8 cellular contexts compared by ENCODE assay signal in the genomic region with DNA sequence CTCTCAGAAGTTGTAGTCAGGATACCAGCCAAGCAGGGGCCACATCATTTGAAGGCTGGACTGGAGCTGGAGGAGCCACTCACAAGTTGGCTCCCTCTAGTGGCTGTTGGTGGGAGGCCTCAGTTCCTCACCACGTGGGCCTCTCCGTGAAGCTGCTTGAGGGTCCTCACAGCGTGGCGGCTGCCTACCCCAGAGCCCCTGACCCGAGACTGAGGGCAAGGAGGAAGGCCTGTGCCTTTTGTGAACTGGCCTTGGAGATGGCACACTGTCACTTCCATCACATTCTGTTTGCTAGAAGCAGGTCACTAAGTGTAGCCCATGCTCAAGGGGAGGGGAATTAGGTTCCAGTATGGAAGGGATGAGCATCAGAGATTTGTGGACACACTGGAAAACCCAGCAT. TPM values are rescaled to one million over a fixed set of nuclear protein-coding genes. Genes with fewer than 3 reads are reported as not detected.
DNase-seq lines count a peak whose midpoint lies in the region; ATAC-seq and TF ChIP-seq lines count a peak whose summit lies in the region.

No MANE protein-coding gene starts in this region.

- H3K27ac Mint-ChIP-seq in activated naive CD8-positive, alpha-beta T cell treated with anti-CD3 and anti-CD28 coated beads, Interleukin-2, amount 10 ng/mL, durations not matched to agents 7 days and 5 days: no peak overlapping the region

- no peak overlapping the region for H3K4me2 ChIP-seq in SU-DHL-6 (ENCODE audit: low read depth, low read length, poor library complexity, severe bottlenecking)

- DNase-seq in Daoy (ENCODE audit: low read depth) (peak; percentile 69), LNCaP clone FGC (ENCODE audit: low read depth) (no peak), right cardiac atrium (peak; percentile 61 to 87 (median 78))
- DNase-seq in activated naive CD8-positive, alpha-beta T cell treated with anti-CD3 and anti-CD28 coated beads, Interleukin-2, amount 10 ng/mL, durations not matched to agents 7 days and 5 days: peak; percentile 70
- peak; percentile 82 for DNase-seq in stimulated activated CD4-positive, alpha-beta T cell treated with anti-CD3 and anti-CD28 coated beads, Interleukin-15, amount 100 ng/mL, for 24 hours

- no peaks in the 10 kb centered on the region for H3K4me1 ChIP-seq in right cardiac atrium (ENCODE audit: control insufficient read depth, insufficient read depth, low read length)

- no peaks in the 10 kb centered on the region for H3K36me3 Mint-ChIP-seq in activated naive CD8-positive, alpha-beta T cell treated with anti-CD3 and anti-CD28 coated beads, Interleukin-2, amount 10 ng/mL, durations not matched to agents 7 days and 5 days

- no peak overlapping the region for H3K4me3 ChIP-seq in LNCaP clone FGC (ENCODE audit: low read depth, low read length)
- H3K4me3 ChIP-seq in SU-DHL-6 (ENCODE audit: insufficient read depth, low read length, poor library complexity, severe bottlenecking): no peak overlapping the region
- no peak overlapping the region for H3K4me3 ChIP-seq in right cardiac atrium (ENCODE audit: low read length)

- H3K4me1 Mint-ChIP-seq in activated naive CD8-positive, alpha-beta T cell treated with anti-CD3 and anti-CD28 coated beads, Interleukin-2, amount 10 ng/mL, durations not matched to agents 7 days and 5 days: peaks cover 10% of the 10 kb centered on the region

- H3K27me3 ChIP-seq in SU-DHL-6 (ENCODE audit: low read length): no peaks in the 10 kb centered on the region
- no peaks in the 10 kb centered on the region for H3K27me3 ChIP-seq in right cardiac atrium (ENCODE audit: control insufficient read depth, insufficient read depth)

- no peak overlapping the region for H2AFZ ChIP-seq in SU-DHL-6 (ENCODE audit: low read depth, low read length, severe bottlenecking)

- WGBS in right cardiac atrium: 57% methylated on average over 5 of the region's 5 CpGs

- no peak overlapping the region for H3K9ac ChIP-seq in SU-DHL-6 (ENCODE audit: low read length)

- H3K9me2 ChIP-seq in SU-DHL-6 (replicated peaks; ENCODE audit: insufficient read depth, low read length): no peaks in the 10 kb centered on the region

- H3K27ac ChIP-seq in SU-DHL-6 (ENCODE audit: low read depth, low read length) (no peak overlapping the region), right cardiac atrium (ENCODE audit: low read length) (no peak overlapping the region)

- H3K4me3 Mint-ChIP-seq in activated naive CD8-positive, alpha-beta T cell treated with anti-CD3 and anti-CD28 coated beads, Interleukin-2, amount 10 ng/mL, durations not matched to agents 7 days and 5 days: no peak overlapping the region

- POLR2A ChIA-PET in activated naive CD8-positive, alpha-beta T cell treated with anti-CD3 and anti-CD28 coated beads, Interleukin-2, amount 10 ng/mL, durations not matched to agents 7 days and 5 days (lab: Charles Lee): interaction anchor here (0.6 to 1.0 kb wide), 2 partner anchors 144 to 158 kb away, joined by 3 to 7 read pairs; no protein-coding TSS in a partner anchor

- H4K20me1 ChIP-seq in SU-DHL-6 (ENCODE audit: low read depth, low read length): no peaks in the 10 kb centered on the region

- TF ChIP-seq CTCF in LNCaP clone FGC (IDR thresholded peaks at IDR 0.05; ENCODE audit: control insufficient read depth, extremely low read depth, insufficient read depth) (peak; percentile 87), SU-DHL-6 (IDR thresholded peaks at IDR 0.05; ENCODE audit: insufficient read depth, low read length, poor library complexity, severe bottlenecking) (peak; percentile 81)

- no peaks in the 10 kb centered on the region for H3F3A ChIP-seq in SU-DHL-6 (ENCODE audit: insufficient read depth)

- no peaks in the 10 kb centered on the region for H3K79me2 ChIP-seq in SU-DHL-6 (ENCODE audit: insufficient read depth, low read length)

- H3K27me3 Mint-ChIP-seq in activated naive CD8-positive, alpha-beta T cell treated with anti-CD3 and anti-CD28 coated beads, Interleukin-2, amount 10 ng/mL, durations not matched to agents 7 days and 5 days: peaks cover 2% of the 10 kb centered on the region

- H3K9me3 Mint-ChIP-seq in activated naive CD8-positive, alpha-beta T cell treated with anti-CD3 and anti-CD28 coated beads, Interleukin-2, amount 10 ng/mL, durations not matched to agents 7 days and 5 days: no peaks in the 10 kb centered on the region

- no peaks in the 10 kb centered on the region for H3K36me3 ChIP-seq in SU-DHL-6 (ENCODE audit: low read length)

- no peaks in the 10 kb centered on the region for H3K9me3 ChIP-seq in SU-DHL-6 (ENCODE audit: insufficient read depth, low read length)
- no peaks in the 10 kb centered on the region for H3K9me3 ChIP-seq in right cardiac atrium (ENCODE audit: control insufficient read depth, low read length)

- intact Hi-C loops in right cardiac atrium (cut with DNase I): loop anchor here in 3 of 4 donors (5.0 to 10.0 kb wide), 2 partner anchors 144 to 146 kb away; no protein-coding TSS in a partner anchor

- ATAC-seq in activated naive CD8-positive, alpha-beta T cell treated with anti-CD3 and anti-CD28 coated beads, Interleukin-2, amount 10 ng/mL, durations not matched to agents 7 days and 5 days (ENCODE audit: low read depth): peak; percentile 63
- ATAC-seq in right cardiac atrium: peak in 1 of 2 donors; percentile 20
- no peak for ATAC-seq in HG03097 (IDR thresholded peaks at IDR 0.05; ENCODE audit: low FRiP score, unreplicated experiment)
- ATAC-seq in GM18868 (IDR thresholded peaks at IDR 0.05; ENCODE audit: unreplicated experiment): no peak

RNA-seq across cellular contexts. Expression of a gene that starts 14.6 kb away (rescaled TPM):
- total RNA-seq in Daoy (2014; rRNA removed; shearing (Covaris generic)): 35.6 and 46.2 TPM in 2 replicates
- total RNA-seq in activated naive CD8-positive, alpha-beta T cell treated with anti-CD3 and anti-CD28 coated beads, Interleukin-2, amount 10 ng/mL, durations not matched to agents 7 days and 5 days: under 1 TPM; 0.44 to 0.71 TPM
- total RNA-seq in right cardiac atrium: 10 to 100 TPM; 63.3 to 71.6 (median 69.7) TPM
- polyA plus RNA-seq in right cardiac atrium: 69.8 TPM

RNA-seq across cellular contexts. Expression of a gene that starts 27.1 kb away (rescaled TPM):
- total RNA-seq in Daoy (2014; rRNA removed; shearing (Covaris generic)): 0.65 TPM in 1 of 2 replicates, not detected in the other
- total RNA-seq in activated naive CD8-positive, alpha-beta T cell treated with anti-CD3 and anti-CD28 coated beads, Interleukin-2, amount 10 ng/mL, durations not matched to agents 7 days and 5 days: 10 to 100 TPM; 17.9 to 19.5 TPM
- total RNA-seq in right cardiac atrium: 1 to 10 TPM; 1.8 to 2.5 (median 2.1) TPM
- polyA plus RNA-seq in right cardiac atrium: 1.00 TPM

RNA-seq across cellular contexts. Expression of a gene that starts 46.5 kb away (rescaled TPM):
- total RNA-seq in Daoy (2014; rRNA removed; shearing (Covaris generic)): 147 and 186 TPM in 2 replicates
- total RNA-seq in activated naive CD8-positive, alpha-beta T cell treated with anti-CD3 and anti-CD28 coated beads, Interleukin-2, amount 10 ng/mL, durations not matched to agents 7 days and 5 days: 100 to 1,000 TPM; 697 to 718 TPM
- total RNA-seq in right cardiac atrium: 1,000 to 10,000 TPM in 2 of 4 donors, 100 to 1,000 TPM in 2; 784 to 1,020 (median 971) TPM
- 1,565 TPM for polyA plus RNA-seq in right cardiac atrium

Comparison
In these comparisons a context has a peak if more than half of its experiments do, and no peak if none do; other contexts are left out.
1. RNA of a gene that starts 14.6 kb away (total RNA-seq): 63.3 to 71.6 TPM in right cardiac atrium and 35.6 to 46.2 TPM in Daoy; 0.44 to 0.71 TPM in activated naive CD8-positive, alpha-beta T cell treated with anti-CD3 and anti-CD28 coated beads, Interleukin-2, amount 10 ng/mL, durations not matched to agents 7 days and 5 days; every median in the first group is over 10 times any median in the second.
2. RNA of a gene that starts 27.1 kb away (total RNA-seq): 17.9 to 19.5 TPM in activated naive CD8-positive, alpha-beta T cell treated with anti-CD3 and anti-CD28 coated beads, Interleukin-2, amount 10 ng/mL, durations not matched to agents 7 days and 5 days; 1.8 to 2.5 TPM in right cardiac atrium and 0.65 TPM in Daoy; every median in the first group is over 4 times any median in the second.